8 cellular contexts compared by ENCODE assay signal in genomic region chr20:4820833-4821518, GRCh38.
DNase-seq lines count a peak whose midpoint lies in the region; ATAC-seq, FAIRE-seq and TF ChIP-seq lines count a peak whose summit lies in the region.

No MANE protein-coding gene starts in this region.

- no peak for ATAC-seq in stimulated activated effector memory CD8-positive, alpha-beta T cell treated with anti-CD3 and anti-CD28 coated beads, Interleukin-12 subunit alpha, Interleukin-12 subunit beta, amount 100 ng/mL, for 72 hours
- no peak for ATAC-seq in HG02884 (IDR thresholded peaks at IDR 0.05; ENCODE audit: unreplicated experiment)

- no peak for FAIRE-seq in RCC 7860 (lab: Jason Lieb, UNC)

- H3K4me3 ChIP-seq in fibroblast of pulmonary artery (replicated peaks; ENCODE audit: low read depth, low read length) = no peak overlapping the region

- H3K4me3 Mint-ChIP-seq in stimulated activated effector memory CD8-positive, alpha-beta T cell treated with anti-CD3 and anti-CD28 coated beads, Interleukin-12 subunit alpha, Interleukin-12 subunit beta, amount 100 ng/mL, for 72 hours = peak overlapping the region; percentile 89

- in situ Hi-C loops in GM13977 (cut with MboI; ENCODE audit: low pct_unique_long_range_greater_than_20kb, low sequenced_read_pairs, unreplicated experiment) = no loop called here

- peaks cover 34% of the 10 kb centered on the region for H3K4me1 Mint-ChIP-seq in stimulated activated effector memory CD8-positive, alpha-beta T cell treated with anti-CD3 and anti-CD28 coated beads, Interleukin-12 subunit alpha, Interleukin-12 subunit beta, amount 100 ng/mL, for 72 hours

- DNase-seq in NCI-H1092 treated with DMSO at 0.1 percent for 48 hours (lab: John Stamatoyannopoulos, UW) (peak; percentile 13), NCI-H1092 (lab: John Stamatoyannopoulos, UW) (no peak), RCC 7860 (ENCODE audit: low spot score) (peak; percentile 67), fibroblast of pulmonary artery (ENCODE audit: low read depth) (peak; percentile 74), NCI-H748 (lab: John Stamatoyannopoulos, UW; ENCODE audit: unreplicated experiment) (no peak), GM13977 (ENCODE audit: low spot score) (no peak)
- DNase-seq in stimulated activated effector memory CD8-positive, alpha-beta T cell treated with anti-CD3 and anti-CD28 coated beads, Interleukin-12 subunit alpha, Interleukin-12 subunit beta, amount 100 ng/mL, for 72 hours (ENCODE audit: low spot score in 2 of 2) = no peak

- peak overlapping the region; percentile 75 for H3K27ac Mint-ChIP-seq in stimulated activated effector memory CD8-positive, alpha-beta T cell treated with anti-CD3 and anti-CD28 coated beads, Interleukin-12 subunit alpha, Interleukin-12 subunit beta, amount 100 ng/mL, for 72 hours

- no peaks in the 10 kb centered on the region for H3K9me3 Mint-ChIP-seq in stimulated activated effector memory CD8-positive, alpha-beta T cell treated with anti-CD3 and anti-CD28 coated beads, Interleukin-12 subunit alpha, Interleukin-12 subunit beta, amount 100 ng/mL, for 72 hours

- no peak for TF ChIP-seq CTCF in fibroblast of pulmonary artery (IDR thresholded peaks at IDR 0.05; ENCODE audit: low read length, missing control alignments)
- TF ChIP-seq CTCF in GM13977 (IDR thresholded peaks at IDR 0.05; ENCODE audit: extremely low read depth, insufficient read depth, missing control alignments) = no peak

- peaks cover 53% of the 10 kb centered on the region for H3K36me3 Mint-ChIP-seq in stimulated activated effector memory CD8-positive, alpha-beta T cell treated with anti-CD3 and anti-CD28 coated beads, Interleukin-12 subunit alpha, Interleukin-12 subunit beta, amount 100 ng/mL, for 72 hours

Comparison
In these comparisons a context has a peak if more than half of its experiments do, and no peak if none do; other contexts are left out.
1. DNase-seq: peak in NCI-H1092 treated with DMSO at 0.1 percent for 48 hours (single experiment), RCC 7860 (single experiment) and fibroblast of pulmonary artery (single experiment); none in NCI-H1092 (single experiment), stimulated activated effector memory CD8-positive, alpha-beta T cell treated with anti-CD3 and anti-CD28 coated beads, Interleukin-12 subunit alpha, Interleukin-12 subunit beta, amount 100 ng/mL, for 72 hours (0 of 2), NCI-H748 (single experiment) and GM13977 (single experiment).